Comparison of ENCODE assay signal across 1 cellular context in genomic region chr1:228101994-228102790, GRCh38.
TF ChIP-seq lines count a peak whose summit lies in the region.

No MANE protein-coding gene starts in this region.

TF ChIP-seq in WTC11, 78 proteins besides CTCF, POLR2A, EP300 and RAD21 (continued from another document):
- TF ChIP-seq PRDM15 (CRISPR knock-in tag; IDR thresholded peaks at IDR 0.05) (no peak), ATF2 (CRISPR knock-in tag; IDR thresholded peaks at IDR 0.05; ENCODE audit: borderline replicate concordance, low read depth) (no peak), OVOL2 (CRISPR knock-in tag; IDR thresholded peaks at IDR 0.05; ENCODE audit: borderline replicate concordance) (no peak), SMAD4 (CRISPR knock-in tag; IDR thresholded peaks at IDR 0.05) (no peak), AR (CRISPR knock-in tag; IDR thresholded peaks at IDR 0.05) (no peak), ZNF423 (CRISPR knock-in tag; IDR thresholded peaks at IDR 0.05) (no peak), EMX1 (CRISPR knock-in tag; IDR thresholded peaks at IDR 0.05) (no peak), ZNF219 (CRISPR knock-in tag; IDR thresholded peaks at IDR 0.05; ENCODE audit: borderline replicate concordance) (no peak), SP1 (CRISPR knock-in tag; conservative IDR thresholded peaks at IDR 0.05) (0 out of 2 replicates have a peak, but pooled peaks have one; percentile 23), MYBL2 (CRISPR knock-in tag; IDR thresholded peaks at IDR 0.05) (no peak), ZNF512 (CRISPR knock-in tag; IDR thresholded peaks at IDR 0.05; ENCODE audit: borderline replicate concordance) (no peak), FOXP1 (CRISPR knock-in tag; IDR thresholded peaks at IDR 0.05; ENCODE audit: borderline replicate concordance) (0 out of 2 replicates have a peak, but pooled peaks have one; percentile 11), ATF1 (CRISPR knock-in tag; IDR thresholded peaks at IDR 0.05) (no peak), CREB1 (CRISPR knock-in tag; IDR thresholded peaks at IDR 0.05) (no peak), NR3C1 (CRISPR knock-in tag; conservative IDR thresholded peaks at IDR 0.05; ENCODE audit: low read depth) (no peak)
- TF ChIP-seq, protein P1, sequence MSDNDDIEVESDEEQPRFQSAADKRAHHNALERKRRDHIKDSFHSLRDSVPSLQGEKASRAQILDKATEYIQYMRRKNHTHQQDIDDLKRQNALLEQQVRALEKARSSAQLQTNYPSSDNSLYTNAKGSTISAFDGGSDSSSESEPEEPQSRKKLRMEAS (CRISPR knock-in tag; IDR thresholded peaks at IDR 0.05) = no peak
- TF ChIP-seq, protein P2, sequence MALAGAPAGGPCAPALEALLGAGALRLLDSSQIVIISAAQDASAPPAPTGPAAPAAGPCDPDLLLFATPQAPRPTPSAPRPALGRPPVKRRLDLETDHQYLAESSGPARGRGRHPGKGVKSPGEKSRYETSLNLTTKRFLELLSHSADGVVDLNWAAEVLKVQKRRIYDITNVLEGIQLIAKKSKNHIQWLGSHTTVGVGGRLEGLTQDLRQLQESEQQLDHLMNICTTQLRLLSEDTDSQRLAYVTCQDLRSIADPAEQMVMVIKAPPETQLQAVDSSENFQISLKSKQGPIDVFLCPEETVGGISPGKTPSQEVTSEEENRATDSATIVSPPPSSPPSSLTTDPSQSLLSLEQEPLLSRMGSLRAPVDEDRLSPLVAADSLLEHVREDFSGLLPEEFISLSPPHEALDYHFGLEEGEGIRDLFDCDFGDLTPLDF (CRISPR knock-in tag; IDR thresholded peaks at IDR 0.05) = no peak
TF ChIP-seq in WTC11: peak in this region for 3.
